Comparison of ENCODE assay signal across 1 cellular context in the genomic region with DNA sequence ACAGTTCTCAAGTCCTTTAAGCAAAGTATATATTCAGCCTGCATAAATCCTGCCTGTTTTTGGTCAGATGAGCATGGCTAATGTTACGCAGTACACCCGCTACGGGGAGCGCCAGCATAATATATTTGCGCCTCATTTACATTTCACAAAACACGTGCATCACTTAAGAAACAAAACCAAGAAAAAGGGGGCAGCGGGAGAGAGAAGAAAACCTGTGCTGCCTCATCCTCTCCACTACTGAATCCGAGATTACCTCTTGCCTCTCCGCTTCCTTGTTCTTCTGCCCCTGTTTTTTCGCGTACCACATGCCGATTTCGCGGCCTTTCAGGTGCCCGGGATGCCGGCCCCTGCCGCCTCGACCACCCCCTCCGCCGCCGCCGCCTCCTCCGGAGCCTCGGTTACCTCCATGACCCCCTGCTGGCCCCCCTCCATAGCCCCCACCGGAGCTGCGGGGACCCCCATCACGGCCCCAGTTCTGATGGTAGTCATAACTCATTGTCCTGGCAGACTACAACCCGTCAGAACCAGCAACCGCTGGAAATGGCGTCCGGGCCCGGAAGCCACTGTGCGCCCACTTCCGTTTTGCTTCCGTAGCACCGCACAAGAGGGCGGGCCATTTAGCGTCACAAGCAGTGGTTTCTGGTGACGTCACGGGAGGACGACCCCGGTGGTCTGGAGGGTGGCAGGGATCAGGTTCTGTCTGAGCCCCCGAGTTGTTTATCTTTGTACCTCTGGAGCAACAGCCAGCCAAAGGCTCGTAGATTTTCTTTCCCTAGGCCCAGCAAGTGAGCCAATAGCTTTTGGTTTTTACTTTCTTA.
TF ChIP-seq lines count a peak whose summit lies in the region.

A gene with protein sequence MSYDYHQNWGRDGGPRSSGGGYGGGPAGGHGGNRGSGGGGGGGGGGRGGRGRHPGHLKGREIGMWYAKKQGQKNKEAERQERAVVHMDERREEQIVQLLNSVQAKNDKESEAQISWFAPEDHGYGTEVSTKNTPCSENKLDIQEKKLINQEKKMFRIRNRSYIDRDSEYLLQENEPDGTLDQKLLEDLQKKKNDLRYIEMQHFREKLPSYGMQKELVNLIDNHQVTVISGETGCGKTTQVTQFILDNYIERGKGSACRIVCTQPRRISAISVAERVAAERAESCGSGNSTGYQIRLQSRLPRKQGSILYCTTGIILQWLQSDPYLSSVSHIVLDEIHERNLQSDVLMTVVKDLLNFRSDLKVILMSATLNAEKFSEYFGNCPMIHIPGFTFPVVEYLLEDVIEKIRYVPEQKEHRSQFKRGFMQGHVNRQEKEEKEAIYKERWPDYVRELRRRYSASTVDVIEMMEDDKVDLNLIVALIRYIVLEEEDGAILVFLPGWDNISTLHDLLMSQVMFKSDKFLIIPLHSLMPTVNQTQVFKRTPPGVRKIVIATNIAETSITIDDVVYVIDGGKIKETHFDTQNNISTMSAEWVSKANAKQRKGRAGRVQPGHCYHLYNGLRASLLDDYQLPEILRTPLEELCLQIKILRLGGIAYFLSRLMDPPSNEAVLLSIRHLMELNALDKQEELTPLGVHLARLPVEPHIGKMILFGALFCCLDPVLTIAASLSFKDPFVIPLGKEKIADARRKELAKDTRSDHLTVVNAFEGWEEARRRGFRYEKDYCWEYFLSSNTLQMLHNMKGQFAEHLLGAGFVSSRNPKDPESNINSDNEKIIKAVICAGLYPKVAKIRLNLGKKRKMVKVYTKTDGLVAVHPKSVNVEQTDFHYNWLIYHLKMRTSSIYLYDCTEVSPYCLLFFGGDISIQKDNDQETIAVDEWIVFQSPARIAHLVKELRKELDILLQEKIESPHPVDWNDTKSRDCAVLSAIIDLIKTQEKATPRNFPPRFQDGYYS (minus strand): TSS at position 567 of the 818 bp plus-strand sequence. CDS start 71 bp downstream, at position 496.

TF ChIP-seq in HEK293, 187 proteins besides CTCF, POLR2A, EP300 and RAD21 (continued from another document):
- TF ChIP-seq, protein P1, sequence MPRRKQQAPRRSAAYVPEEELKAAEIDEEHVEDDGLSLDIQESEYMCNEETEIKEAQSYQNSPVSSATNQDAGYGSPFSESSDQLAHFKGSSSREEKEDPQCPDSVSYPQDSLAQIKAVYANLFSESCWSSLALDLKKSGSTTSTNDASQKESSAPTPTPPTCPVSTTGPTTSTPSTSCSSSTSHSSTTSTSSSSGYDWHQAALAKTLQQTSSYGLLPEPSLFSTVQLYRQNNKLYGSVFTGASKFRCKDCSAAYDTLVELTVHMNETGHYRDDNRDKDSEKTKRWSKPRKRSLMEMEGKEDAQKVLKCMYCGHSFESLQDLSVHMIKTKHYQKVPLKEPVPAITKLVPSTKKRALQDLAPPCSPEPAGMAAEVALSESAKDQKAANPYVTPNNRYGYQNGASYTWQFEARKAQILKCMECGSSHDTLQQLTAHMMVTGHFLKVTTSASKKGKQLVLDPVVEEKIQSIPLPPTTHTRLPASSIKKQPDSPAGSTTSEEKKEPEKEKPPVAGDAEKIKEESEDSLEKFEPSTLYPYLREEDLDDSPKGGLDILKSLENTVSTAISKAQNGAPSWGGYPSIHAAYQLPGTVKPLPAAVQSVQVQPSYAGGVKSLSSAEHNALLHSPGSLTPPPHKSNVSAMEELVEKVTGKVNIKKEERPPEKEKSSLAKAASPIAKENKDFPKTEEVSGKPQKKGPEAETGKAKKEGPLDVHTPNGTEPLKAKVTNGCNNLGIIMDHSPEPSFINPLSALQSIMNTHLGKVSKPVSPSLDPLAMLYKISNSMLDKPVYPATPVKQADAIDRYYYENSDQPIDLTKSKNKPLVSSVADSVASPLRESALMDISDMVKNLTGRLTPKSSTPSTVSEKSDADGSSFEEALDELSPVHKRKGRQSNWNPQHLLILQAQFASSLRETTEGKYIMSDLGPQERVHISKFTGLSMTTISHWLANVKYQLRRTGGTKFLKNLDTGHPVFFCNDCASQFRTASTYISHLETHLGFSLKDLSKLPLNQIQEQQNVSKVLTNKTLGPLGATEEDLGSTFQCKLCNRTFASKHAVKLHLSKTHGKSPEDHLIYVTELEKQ (tag by site-specific recombination; IDR thresholded peaks at IDR 0.05; ENCODE audit: borderline replicate concordance) = no peak
- TF ChIP-seq HOXC10 (CRISPR knock-in tag; IDR thresholded peaks at IDR 0.05) = no peak
- no peak for TF ChIP-seq REPIN1 (tag by site-specific recombination; IDR thresholded peaks at IDR 0.05; ENCODE audit: low read depth)
- TF ChIP-seq, protein P2, sequence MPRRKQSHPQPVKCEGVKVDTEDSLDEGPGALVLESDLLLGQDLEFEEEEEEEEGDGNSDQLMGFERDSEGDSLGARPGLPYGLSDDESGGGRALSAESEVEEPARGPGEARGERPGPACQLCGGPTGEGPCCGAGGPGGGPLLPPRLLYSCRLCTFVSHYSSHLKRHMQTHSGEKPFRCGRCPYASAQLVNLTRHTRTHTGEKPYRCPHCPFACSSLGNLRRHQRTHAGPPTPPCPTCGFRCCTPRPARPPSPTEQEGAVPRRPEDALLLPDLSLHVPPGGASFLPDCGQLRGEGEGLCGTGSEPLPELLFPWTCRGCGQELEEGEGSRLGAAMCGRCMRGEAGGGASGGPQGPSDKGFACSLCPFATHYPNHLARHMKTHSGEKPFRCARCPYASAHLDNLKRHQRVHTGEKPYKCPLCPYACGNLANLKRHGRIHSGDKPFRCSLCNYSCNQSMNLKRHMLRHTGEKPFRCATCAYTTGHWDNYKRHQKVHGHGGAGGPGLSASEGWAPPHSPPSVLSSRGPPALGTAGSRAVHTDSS (tag by site-specific recombination; IDR thresholded peaks at IDR 0.05) = no peak
- TF ChIP-seq, protein P3, sequence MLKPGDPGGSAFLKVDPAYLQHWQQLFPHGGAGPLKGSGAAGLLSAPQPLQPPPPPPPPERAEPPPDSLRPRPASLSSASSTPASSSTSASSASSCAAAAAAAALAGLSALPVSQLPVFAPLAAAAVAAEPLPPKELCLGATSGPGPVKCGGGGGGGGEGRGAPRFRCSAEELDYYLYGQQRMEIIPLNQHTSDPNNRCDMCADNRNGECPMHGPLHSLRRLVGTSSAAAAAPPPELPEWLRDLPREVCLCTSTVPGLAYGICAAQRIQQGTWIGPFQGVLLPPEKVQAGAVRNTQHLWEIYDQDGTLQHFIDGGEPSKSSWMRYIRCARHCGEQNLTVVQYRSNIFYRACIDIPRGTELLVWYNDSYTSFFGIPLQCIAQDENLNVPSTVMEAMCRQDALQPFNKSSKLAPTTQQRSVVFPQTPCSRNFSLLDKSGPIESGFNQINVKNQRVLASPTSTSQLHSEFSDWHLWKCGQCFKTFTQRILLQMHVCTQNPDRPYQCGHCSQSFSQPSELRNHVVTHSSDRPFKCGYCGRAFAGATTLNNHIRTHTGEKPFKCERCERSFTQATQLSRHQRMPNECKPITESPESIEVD (tag by site-specific recombination; IDR thresholded peaks at IDR 0.05) = no peak
- no peak for TF ChIP-seq ZNF423 (tag by site-specific recombination; IDR thresholded peaks at IDR 0.05)
- no peak for TF ChIP-seq ZNF623 (tag by site-specific recombination; IDR thresholded peaks at IDR 0.05)
- no peak for TF ChIP-seq SCRT1 (tag by site-specific recombination; IDR thresholded peaks at IDR 0.05; ENCODE audit: borderline replicate concordance)
- TF ChIP-seq OSR2 (tag by site-specific recombination; IDR thresholded peaks at IDR 0.05) = peak; percentile 73
- no peak for TF ChIP-seq ZNF658 (tag by site-specific recombination; IDR thresholded peaks at IDR 0.05)
- no peak for TF ChIP-seq ZNF768 (tag by site-specific recombination; IDR thresholded peaks at IDR 0.05)
- TF ChIP-seq, protein P4, sequence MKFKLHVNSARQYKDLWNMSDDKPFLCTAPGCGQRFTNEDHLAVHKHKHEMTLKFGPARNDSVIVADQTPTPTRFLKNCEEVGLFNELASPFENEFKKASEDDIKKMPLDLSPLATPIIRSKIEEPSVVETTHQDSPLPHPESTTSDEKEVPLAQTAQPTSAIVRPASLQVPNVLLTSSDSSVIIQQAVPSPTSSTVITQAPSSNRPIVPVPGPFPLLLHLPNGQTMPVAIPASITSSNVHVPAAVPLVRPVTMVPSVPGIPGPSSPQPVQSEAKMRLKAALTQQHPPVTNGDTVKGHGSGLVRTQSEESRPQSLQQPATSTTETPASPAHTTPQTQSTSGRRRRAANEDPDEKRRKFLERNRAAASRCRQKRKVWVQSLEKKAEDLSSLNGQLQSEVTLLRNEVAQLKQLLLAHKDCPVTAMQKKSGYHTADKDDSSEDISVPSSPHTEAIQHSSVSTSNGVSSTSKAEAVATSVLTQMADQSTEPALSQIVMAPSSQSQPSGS (tag by site-specific recombination; IDR thresholded peaks at IDR 0.05; ENCODE audit: low read depth) = peak; percentile 97
- TF ChIP-seq GLIS1 (tag by site-specific recombination; IDR thresholded peaks at IDR 0.05) = peak; percentile 46; the same call in 1 of the 2 replicates
- TF ChIP-seq ZXDB (tag by site-specific recombination; IDR thresholded peaks at IDR 0.05) = peak; percentile 85
- peak; percentile 72; the same call in 1 of the 2 replicates for TF ChIP-seq ZBTB8A (tag by site-specific recombination; IDR thresholded peaks at IDR 0.05)
- TF ChIP-seq, protein P5, sequence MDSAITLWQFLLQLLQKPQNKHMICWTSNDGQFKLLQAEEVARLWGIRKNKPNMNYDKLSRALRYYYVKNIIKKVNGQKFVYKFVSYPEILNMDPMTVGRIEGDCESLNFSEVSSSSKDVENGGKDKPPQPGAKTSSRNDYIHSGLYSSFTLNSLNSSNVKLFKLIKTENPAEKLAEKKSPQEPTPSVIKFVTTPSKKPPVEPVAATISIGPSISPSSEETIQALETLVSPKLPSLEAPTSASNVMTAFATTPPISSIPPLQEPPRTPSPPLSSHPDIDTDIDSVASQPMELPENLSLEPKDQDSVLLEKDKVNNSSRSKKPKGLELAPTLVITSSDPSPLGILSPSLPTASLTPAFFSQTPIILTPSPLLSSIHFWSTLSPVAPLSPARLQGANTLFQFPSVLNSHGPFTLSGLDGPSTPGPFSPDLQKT (IDR thresholded peaks at IDR 0.05; ENCODE audit: borderline replicate concordance, low read depth, low read length) = no peak; the same call in 1 of the 2 replicates
- TF ChIP-seq ZNF501 (tag by site-specific recombination; IDR thresholded peaks at IDR 0.05) = no peak
- TF ChIP-seq, protein P6, sequence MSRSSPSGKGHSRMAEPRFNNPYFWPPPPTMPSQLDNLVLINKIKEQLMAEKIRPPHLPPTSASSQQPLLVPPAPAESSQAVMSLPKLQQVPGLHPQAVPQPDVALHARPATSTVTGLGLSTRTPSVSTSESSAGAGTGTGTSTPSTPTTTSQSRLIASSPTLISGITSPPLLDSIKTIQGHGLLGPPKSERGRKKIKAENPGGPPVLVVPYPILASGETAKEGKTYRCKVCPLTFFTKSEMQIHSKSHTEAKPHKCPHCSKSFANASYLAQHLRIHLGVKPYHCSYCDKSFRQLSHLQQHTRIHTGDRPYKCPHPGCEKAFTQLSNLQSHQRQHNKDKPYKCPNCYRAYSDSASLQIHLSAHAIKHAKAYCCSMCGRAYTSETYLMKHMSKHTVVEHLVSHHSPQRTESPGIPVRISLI (tag by site-specific recombination; IDR thresholded peaks at IDR 0.05) = no peak
- TF ChIP-seq ZNF248 (tag by site-specific recombination; IDR thresholded peaks at IDR 0.05) = no peak
- TF ChIP-seq, protein P7, sequence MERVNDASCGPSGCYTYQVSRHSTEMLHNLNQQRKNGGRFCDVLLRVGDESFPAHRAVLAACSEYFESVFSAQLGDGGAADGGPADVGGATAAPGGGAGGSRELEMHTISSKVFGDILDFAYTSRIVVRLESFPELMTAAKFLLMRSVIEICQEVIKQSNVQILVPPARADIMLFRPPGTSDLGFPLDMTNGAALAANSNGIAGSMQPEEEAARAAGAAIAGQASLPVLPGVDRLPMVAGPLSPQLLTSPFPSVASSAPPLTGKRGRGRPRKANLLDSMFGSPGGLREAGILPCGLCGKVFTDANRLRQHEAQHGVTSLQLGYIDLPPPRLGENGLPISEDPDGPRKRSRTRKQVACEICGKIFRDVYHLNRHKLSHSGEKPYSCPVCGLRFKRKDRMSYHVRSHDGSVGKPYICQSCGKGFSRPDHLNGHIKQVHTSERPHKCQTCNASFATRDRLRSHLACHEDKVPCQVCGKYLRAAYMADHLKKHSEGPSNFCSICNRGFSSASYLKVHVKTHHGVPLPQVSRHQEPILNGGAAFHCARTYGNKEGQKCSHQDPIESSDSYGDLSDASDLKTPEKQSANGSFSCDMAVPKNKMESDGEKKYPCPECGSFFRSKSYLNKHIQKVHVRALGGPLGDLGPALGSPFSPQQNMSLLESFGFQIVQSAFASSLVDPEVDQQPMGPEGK (tag by site-specific recombination; IDR thresholded peaks at IDR 0.05) = peak; percentile 70
- TF ChIP-seq ZNF629 (tag by site-specific recombination; IDR thresholded peaks at IDR 0.05) = peak; percentile 99
- no peak for TF ChIP-seq PRDM1 (tag by site-specific recombination; IDR thresholded peaks at IDR 0.05)
- no peak for TF ChIP-seq FEZF1 (tag by site-specific recombination; IDR thresholded peaks at IDR 0.05)
- TF ChIP-seq ZNF311 (tag by site-specific recombination; IDR thresholded peaks at IDR 0.05; ENCODE audit: borderline replicate concordance) = no peak
- TF ChIP-seq, protein P8, sequence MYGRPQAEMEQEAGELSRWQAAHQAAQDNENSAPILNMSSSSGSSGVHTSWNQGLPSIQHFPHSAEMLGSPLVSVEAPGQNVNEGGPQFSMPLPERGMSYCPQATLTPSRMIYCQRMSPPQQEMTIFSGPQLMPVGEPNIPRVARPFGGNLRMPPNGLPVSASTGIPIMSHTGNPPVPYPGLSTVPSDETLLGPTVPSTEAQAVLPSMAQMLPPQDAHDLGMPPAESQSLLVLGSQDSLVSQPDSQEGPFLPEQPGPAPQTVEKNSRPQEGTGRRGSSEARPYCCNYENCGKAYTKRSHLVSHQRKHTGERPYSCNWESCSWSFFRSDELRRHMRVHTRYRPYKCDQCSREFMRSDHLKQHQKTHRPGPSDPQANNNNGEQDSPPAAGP (tag by site-specific recombination; IDR thresholded peaks at IDR 0.05) = no peak
- TF ChIP-seq ZNF175 (tag by site-specific recombination; IDR thresholded peaks at IDR 0.05) = no peak
- TF ChIP-seq SP2 (tag by site-specific recombination; IDR thresholded peaks at IDR 0.05) = peak; percentile 76
- TF ChIP-seq ZNF302 (tag by site-specific recombination; IDR thresholded peaks at IDR 0.05; ENCODE audit: low read depth) = no peak
- TF ChIP-seq, protein P9, sequence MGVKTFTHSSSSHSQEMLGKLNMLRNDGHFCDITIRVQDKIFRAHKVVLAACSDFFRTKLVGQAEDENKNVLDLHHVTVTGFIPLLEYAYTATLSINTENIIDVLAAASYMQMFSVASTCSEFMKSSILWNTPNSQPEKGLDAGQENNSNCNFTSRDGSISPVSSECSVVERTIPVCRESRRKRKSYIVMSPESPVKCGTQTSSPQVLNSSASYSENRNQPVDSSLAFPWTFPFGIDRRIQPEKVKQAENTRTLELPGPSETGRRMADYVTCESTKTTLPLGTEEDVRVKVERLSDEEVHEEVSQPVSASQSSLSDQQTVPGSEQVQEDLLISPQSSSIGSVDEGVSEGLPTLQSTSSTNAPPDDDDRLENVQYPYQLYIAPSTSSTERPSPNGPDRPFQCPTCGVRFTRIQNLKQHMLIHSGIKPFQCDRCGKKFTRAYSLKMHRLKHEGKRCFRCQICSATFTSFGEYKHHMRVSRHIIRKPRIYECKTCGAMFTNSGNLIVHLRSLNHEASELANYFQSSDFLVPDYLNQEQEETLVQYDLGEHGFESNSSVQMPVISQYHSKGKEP (tag by site-specific recombination; IDR thresholded peaks at IDR 0.05) = no peak
- peak; percentile 99 for TF ChIP-seq ZBTB21 (tag by site-specific recombination; IDR thresholded peaks at IDR 0.05)
- TF ChIP-seq ZNF561 (tag by site-specific recombination; IDR thresholded peaks at IDR 0.05; ENCODE audit: borderline replicate concordance) = no peak
- TF ChIP-seq RBAK (tag by site-specific recombination; IDR thresholded peaks at IDR 0.05) = no peak
- 0 out of 2 replicates have a peak, but pooled peaks have one; percentile 18 for TF ChIP-seq ZNF146 (tag by site-specific recombination; IDR thresholded peaks at IDR 0.05)
- no peak for TF ChIP-seq MEIS1 (CRISPR knock-in tag; IDR thresholded peaks at IDR 0.05; ENCODE audit: borderline replicate concordance)
- TF ChIP-seq ZNF202 (tag by site-specific recombination; IDR thresholded peaks at IDR 0.05; ENCODE audit: borderline replicate concordance) = no peak
